1 cellular context compared by ENCODE assay signal in the genomic region with DNA sequence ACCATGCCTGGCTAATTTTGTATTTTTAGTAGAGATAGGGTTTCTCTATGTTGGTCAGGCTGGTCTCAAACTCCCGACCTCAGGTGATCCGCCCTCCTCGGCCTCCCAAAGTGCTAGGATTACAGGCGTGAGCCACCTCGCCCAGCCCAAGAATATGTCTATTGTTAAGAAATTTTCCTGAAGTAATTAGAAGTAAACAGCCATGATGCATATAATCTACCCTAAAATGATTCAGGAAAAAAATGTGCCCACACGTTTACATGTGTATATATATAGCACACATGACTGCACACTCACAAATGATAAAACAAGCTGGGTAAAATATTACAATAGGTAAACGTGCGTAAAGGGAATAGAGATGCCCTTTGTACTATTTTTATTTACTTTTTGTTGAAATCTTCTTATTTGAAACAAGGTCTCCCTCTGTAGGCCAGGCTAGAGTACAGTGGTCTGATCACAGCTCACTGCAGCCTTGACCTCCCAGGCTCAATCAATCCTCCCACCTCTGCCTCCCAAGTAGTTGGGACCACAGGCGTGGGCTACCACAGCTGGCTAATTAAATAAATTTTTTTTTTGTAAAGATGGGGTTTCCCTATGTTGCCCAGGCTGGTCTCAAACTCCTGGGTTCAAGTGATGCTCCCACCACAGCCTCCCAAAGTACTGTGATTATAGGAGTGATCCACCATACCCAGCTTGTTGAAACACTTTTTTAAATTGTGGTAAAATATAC.
A peak's percentile ranks its signal among the peaks of the same experiment; 100 is the strongest.
TF ChIP-seq lines count a peak whose summit lies in the region.

No MANE protein-coding gene starts in this region.

TF ChIP-seq in HepG2, 621 proteins besides CTCF, POLR2A, EP300 and RAD21 (continued from another document and continues in another):
- TF ChIP-seq, protein P1, sequence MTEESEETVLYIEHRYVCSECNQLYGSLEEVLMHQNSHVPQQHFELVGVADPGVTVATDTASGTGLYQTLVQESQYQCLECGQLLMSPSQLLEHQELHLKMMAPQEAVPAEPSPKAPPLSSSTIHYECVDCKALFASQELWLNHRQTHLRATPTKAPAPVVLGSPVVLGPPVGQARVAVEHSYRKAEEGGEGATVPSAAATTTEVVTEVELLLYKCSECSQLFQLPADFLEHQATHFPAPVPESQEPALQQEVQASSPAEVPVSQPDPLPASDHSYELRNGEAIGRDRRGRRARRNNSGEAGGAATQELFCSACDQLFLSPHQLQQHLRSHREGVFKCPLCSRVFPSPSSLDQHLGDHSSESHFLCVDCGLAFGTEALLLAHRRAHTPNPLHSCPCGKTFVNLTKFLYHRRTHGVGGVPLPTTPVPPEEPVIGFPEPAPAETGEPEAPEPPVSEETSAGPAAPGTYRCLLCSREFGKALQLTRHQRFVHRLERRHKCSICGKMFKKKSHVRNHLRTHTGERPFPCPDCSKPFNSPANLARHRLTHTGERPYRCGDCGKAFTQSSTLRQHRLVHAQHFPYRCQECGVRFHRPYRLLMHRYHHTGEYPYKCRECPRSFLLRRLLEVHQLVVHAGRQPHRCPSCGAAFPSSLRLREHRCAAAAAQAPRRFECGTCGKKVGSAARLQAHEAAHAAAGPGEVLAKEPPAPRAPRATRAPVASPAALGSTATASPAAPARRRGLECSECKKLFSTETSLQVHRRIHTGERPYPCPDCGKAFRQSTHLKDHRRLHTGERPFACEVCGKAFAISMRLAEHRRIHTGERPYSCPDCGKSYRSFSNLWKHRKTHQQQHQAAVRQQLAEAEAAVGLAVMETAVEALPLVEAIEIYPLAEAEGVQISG (CRISPR knock-in tag; IDR thresholded peaks at IDR 0.05) = peak; percentile 68; the same call in 1 of the 2 replicates
- TF ChIP-seq ERF (CRISPR knock-in tag; IDR thresholded peaks at IDR 0.05) (peak; percentile 93), ZFP1 (CRISPR knock-in tag; IDR thresholded peaks at IDR 0.05) (peak; percentile 70; the same call in 1 of the 2 replicates), CEBPG (CRISPR knock-in tag; IDR thresholded peaks at IDR 0.05) (peak; percentile 64), RARA (CRISPR knock-in tag; IDR thresholded peaks at IDR 0.05) (peak; percentile 82), HNF4A (CRISPR knock-in tag; IDR thresholded peaks at IDR 0.05) (peak; percentile 96), ZNF33A (CRISPR knock-in tag; IDR thresholded peaks at IDR 0.05; ENCODE audit: borderline replicate concordance) (0 out of 2 replicates have a peak, but pooled peaks have one; percentile 73), RCOR2 (CRISPR knock-in tag; IDR thresholded peaks at IDR 0.05) (peak; percentile 95), HOXD1 (CRISPR knock-in tag; IDR thresholded peaks at IDR 0.05) (peak; percentile 75; the same call in 1 of the 2 replicates), ARNTL (CRISPR knock-in tag; IDR thresholded peaks at IDR 0.05) (peak; percentile 81), ZMAT3 (CRISPR knock-in tag; conservative IDR thresholded peaks at IDR 0.05) (peak; percentile 58; the same call in 1 of the 2 replicates), ZNF136 (CRISPR knock-in tag; IDR thresholded peaks at IDR 0.05; ENCODE audit: low read depth) (0 out of 2 replicates have a peak, but pooled peaks have one; percentile 61), THAP11 (CRISPR knock-in tag; IDR thresholded peaks at IDR 0.05) (peak; percentile 75), KAT7 (CRISPR knock-in tag; IDR thresholded peaks at IDR 0.05; ENCODE audit: borderline replicate concordance) (peak; percentile 80; the same call in 1 of the 2 replicates), TBX2 (CRISPR knock-in tag; IDR thresholded peaks at IDR 0.05; ENCODE audit: borderline replicate concordance) (peak; percentile 18; the same call in 1 of the 2 replicates), SRSF1 (optimal IDR thresholded peaks at IDR 0.05; ENCODE audit: low read depth, low read length) (peak; percentile 34), PHF21A (CRISPR knock-in tag; IDR thresholded peaks at IDR 0.05) (peak; percentile 89), ZNF556 (CRISPR knock-in tag; IDR thresholded peaks at IDR 0.05; ENCODE audit: borderline replicate concordance) (peak; percentile 80; the same call in 1 of the 2 replicates), ZNF264 (CRISPR knock-in tag; IDR thresholded peaks at IDR 0.05) (0 out of 2 replicates have a peak, but pooled peaks have one; percentile 69), HMG20A (CRISPR knock-in tag; IDR thresholded peaks at IDR 0.05; ENCODE audit: borderline replicate concordance) (peak; percentile 78; the same call in 1 of the 2 replicates)
- TF ChIP-seq, protein P2, sequence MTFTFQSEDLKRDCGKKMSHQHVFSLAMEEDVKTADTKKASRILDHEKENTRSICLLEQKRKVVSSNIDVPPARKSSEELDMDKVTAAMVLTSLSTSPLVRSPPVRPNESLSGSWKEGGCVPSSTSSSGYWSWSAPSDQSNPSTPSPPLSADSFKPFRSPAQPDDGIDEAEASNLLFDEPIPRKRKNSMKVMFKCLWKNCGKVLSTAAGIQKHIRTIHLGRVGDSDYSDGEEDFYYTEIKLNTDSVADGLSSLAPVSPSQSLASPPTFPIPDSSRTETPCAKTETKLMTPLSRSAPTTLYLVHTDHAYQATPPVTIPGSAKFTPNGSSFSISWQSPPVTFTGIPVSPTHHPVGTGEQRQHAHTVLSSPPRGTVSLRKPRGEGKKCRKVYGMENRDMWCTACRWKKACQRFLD (CRISPR knock-in tag; IDR thresholded peaks at IDR 0.05; ENCODE audit: borderline replicate concordance) = peak; percentile 63; the same call in 1 of the 2 replicates
- TF ChIP-seq, protein P3, sequence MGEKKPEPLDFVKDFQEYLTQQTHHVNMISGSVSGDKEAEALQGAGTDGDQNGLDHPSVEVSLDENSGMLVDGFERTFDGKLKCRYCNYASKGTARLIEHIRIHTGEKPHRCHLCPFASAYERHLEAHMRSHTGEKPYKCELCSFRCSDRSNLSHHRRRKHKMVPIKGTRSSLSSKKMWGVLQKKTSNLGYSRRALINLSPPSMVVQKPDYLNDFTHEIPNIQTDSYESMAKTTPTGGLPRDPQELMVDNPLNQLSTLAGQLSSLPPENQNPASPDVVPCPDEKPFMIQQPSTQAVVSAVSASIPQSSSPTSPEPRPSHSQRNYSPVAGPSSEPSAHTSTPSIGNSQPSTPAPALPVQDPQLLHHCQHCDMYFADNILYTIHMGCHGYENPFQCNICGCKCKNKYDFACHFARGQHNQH (CRISPR knock-in tag; IDR thresholded peaks at IDR 0.05) = peak; percentile 72
- TF ChIP-seq, protein P4, sequence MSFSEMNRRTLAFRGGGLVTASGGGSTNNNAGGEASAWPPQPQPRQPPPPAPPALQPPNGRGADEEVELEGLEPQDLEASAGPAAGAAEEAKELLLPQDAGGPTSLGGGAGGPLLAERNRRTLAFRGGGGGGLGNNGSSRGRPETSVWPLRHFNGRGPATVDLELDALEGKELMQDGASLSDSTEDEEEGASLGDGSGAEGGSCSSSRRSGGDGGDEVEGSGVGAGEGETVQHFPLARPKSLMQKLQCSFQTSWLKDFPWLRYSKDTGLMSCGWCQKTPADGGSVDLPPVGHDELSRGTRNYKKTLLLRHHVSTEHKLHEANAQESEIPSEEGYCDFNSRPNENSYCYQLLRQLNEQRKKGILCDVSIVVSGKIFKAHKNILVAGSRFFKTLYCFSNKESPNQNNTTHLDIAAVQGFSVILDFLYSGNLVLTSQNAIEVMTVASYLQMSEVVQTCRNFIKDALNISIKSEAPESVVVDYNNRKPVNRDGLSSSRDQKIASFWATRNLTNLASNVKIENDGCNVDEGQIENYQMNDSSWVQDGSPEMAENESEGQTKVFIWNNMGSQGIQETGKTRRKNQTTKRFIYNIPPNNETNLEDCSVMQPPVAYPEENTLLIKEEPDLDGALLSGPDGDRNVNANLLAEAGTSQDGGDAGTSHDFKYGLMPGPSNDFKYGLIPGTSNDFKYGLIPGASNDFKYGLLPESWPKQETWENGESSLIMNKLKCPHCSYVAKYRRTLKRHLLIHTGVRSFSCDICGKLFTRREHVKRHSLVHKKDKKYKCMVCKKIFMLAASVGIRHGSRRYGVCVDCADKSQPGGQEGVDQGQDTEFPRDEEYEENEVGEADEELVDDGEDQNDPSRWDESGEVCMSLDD (CRISPR knock-in tag; IDR thresholded peaks at IDR 0.05; ENCODE audit: borderline replicate concordance) = 0 out of 2 replicates have a peak, but pooled peaks have one; percentile 56
- TF ChIP-seq, protein P5, sequence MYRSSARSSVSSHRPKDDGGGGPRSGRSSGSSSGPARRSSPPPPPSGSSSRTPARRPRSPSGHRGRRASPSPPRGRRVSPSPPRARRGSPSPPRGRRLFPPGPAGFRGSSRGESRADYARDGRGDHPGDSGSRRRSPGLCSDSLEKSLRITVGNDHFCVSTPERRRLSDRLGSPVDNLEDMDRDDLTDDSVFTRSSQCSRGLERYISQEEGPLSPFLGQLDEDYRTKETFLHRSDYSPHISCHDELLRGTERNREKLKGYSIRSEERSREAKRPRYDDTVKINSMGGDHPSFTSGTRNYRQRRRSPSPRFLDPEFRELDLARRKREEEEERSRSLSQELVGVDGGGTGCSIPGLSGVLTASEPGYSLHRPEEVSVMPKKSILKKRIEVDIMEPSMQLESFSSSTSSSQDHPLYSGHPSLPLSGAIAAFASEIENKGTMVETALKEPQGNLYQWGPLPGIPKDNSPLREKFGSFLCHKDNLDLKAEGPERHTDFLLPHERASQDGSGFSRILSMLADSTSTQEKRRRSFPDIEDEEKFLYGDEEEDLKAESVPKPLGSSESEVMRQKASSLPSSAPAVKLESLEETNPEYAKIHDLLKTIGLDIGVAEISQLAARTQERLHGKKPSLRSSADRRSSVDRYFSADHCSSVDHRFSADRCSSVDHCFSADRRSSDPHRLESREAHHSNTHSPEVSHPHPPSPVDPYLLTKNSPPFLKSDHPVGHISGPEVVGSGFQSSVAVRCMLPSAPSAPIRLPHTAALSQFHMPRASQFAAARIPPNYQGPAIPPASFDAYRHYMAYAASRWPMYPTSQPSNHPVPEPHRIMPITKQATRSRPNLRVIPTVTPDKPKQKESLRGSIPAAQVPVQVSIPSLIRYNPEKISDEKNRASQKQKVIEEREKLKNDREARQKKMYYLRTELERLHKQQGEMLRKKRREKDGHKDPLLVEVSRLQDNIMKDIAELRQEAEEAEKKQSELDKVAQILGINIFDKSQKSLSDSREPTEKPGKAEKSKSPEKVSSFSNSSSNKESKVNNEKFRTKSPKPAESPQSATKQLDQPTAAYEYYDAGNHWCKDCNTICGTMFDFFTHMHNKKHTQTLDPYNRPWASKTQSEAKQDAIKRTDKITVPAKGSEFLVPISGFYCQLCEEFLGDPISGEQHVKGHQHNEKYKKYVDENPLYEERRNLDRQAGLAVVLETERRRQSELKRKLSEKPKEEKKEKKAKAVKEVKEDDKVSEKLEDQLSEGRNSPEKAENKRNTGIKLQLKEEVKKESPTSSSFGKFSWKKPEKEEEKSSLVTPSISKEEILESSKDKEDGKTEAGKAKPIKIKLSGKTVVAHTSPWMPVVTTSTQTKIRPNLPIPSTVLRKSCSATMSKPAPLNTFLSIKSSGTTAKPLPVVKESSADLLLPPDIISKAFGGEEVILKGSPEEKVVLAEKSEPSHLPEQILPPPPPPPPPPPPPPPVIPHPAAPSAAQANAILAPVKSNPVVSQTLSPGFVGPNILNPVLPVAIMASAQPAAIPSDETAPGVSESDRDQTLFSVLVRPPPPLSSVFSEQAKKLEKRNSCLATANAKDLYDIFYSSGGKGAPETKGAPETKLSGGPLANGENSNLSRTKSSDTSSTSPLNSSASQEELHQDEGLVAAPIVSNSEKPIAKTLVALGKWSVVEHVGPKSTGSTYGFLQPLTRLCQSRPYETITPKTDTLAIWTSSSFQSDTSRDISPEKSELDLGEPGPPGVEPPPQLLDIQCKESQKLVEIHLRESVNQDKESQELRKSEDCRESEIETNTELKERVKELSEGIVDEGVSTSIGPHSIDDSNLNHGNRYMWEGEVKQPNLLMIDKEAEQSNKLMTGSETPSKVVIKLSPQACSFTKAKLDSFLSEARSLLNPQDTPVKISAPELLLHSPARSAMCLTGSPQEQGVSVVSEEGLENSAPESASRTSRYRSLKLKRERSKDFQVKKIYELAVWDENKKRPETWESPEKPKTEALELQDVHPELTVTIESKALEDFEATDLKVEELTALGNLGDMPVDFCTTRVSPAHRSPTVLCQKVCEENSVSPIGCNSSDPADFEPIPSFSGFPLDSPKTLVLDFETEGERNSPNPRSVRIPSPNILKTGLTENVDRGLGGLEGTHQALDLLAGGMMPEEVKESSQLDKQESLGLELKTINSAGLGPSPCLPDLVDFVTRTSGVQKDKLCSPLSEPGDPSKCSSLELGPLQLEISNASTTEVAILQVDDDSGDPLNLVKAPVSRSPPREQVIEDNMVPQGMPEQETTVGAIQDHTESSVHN (CRISPR knock-in tag; IDR thresholded peaks at IDR 0.05) = peak; percentile 77; the same call in 1 of the 2 replicates
- TF ChIP-seq, protein P6, sequence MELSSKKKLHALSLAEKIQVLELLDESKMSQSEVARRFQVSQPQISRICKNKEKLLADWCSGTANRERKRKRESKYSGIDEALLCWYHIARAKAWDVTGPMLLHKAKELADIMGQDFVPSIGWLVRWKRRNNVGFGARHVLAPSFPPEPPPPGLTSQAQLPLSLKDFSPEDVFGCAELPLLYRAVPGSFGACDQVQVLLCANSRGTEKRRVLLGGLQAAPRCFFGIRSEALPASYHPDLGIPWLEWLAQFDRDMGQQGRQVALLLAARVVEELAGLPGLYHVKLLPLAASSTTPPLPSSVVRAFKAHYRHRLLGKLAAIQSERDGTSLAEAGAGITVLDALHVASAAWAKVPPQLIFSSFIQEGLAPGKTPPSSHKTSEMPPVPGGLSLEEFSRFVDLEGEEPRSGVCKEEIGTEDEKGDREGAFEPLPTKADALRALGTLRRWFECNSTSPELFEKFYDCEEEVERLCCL (CRISPR knock-in tag; IDR thresholded peaks at IDR 0.05; ENCODE audit: borderline replicate concordance) = peak; percentile 66; the same call in 1 of the 2 replicates
- TF ChIP-seq, protein P7, sequence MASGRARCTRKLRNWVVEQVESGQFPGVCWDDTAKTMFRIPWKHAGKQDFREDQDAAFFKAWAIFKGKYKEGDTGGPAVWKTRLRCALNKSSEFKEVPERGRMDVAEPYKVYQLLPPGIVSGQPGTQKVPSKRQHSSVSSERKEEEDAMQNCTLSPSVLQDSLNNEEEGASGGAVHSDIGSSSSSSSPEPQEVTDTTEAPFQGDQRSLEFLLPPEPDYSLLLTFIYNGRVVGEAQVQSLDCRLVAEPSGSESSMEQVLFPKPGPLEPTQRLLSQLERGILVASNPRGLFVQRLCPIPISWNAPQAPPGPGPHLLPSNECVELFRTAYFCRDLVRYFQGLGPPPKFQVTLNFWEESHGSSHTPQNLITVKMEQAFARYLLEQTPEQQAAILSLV (CRISPR knock-in tag; IDR thresholded peaks at IDR 0.05; ENCODE audit: borderline replicate concordance) = peak; percentile 20; the same call in 1 of the 2 replicates
- TF ChIP-seq, protein P8, sequence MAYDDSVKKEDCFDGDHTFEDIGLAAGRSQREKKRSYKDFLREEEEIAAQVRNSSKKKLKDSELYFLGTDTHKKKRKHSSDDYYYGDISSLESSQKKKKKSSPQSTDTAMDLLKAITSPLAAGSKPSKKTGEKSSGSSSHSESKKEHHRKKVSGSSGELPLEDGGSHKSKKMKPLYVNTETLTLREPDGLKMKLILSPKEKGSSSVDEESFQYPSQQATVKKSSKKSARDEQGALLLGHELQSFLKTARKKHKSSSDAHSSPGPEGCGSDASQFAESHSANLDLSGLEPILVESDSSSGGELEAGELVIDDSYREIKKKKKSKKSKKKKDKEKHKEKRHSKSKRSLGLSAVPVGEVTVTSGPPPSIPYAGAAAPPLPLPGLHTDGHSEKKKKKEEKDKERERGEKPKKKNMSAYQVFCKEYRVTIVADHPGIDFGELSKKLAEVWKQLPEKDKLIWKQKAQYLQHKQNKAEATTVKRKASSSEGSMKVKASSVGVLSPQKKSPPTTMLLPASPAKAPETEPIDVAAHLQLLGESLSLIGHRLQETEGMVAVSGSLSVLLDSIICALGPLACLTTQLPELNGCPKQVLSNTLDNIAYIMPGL (CRISPR knock-in tag; IDR thresholded peaks at IDR 0.05; ENCODE audit: borderline replicate concordance in 1 of 2, low read depth in 1 of 2) = peak; percentile 38 to 75; a peak in 3 of 4 replicates
